1 cellular context compared by ENCODE assay signal in genomic region chr16:75566040-75566888, GRCh38.
TF ChIP-seq lines count a peak whose summit lies in the region.

Gene GABARAPL2 (plus strand): TSS chr16:75566379. CDS start chr16:75566487, 108 bp downstream.

TF ChIP-seq in HepG2, 621 proteins besides CTCF, POLR2A, EP300 and RAD21 (continued from another document and continues in another):
- TF ChIP-seq ZNF891 (CRISPR knock-in tag; IDR thresholded peaks at IDR 0.05) = peak; percentile 82
- peak; percentile 94 for TF ChIP-seq ZFX (CRISPR knock-in tag; IDR thresholded peaks at IDR 0.05; ENCODE audit: low read depth)
- TF ChIP-seq NR3C1 (CRISPR knock-in tag; IDR thresholded peaks at IDR 0.05) = no peak
- no peak for TF ChIP-seq KDM6A (CRISPR knock-in tag; IDR thresholded peaks at IDR 0.05; ENCODE audit: low read depth)
- no peak for TF ChIP-seq ZNF24 (IDR thresholded peaks at IDR 0.05)
- TF ChIP-seq FOXO1 (CRISPR knock-in tag; IDR thresholded peaks at IDR 0.05) = peak; percentile 46; the same call in 1 of the 2 replicates
- TF ChIP-seq ZBTB3 (CRISPR knock-in tag; IDR thresholded peaks at IDR 0.05; ENCODE audit: borderline replicate concordance, low read depth) = no peak; the same call in 1 of the 2 replicates
- TF ChIP-seq ZMAT5 (CRISPR knock-in tag; IDR thresholded peaks at IDR 0.05; ENCODE audit: borderline replicate concordance, low read depth) = no peak
- TF ChIP-seq ZNF781 (CRISPR knock-in tag; IDR thresholded peaks at IDR 0.05; ENCODE audit: borderline replicate concordance, not compliant biosample characterization) = peak; percentile 5
- no peak for TF ChIP-seq ZEB1 (IDR thresholded peaks at IDR 0.05; ENCODE audit: insufficient replicate concordance, low read depth)
- no peak for TF ChIP-seq GATA4 (IDR thresholded peaks at IDR 0.05; ENCODE audit: borderline replicate concordance, low read depth)
- TF ChIP-seq DPF2 (CRISPR knock-in tag; IDR thresholded peaks at IDR 0.05; ENCODE audit: borderline replicate concordance, low read depth) = no peak
- TF ChIP-seq SUZ12 (IDR thresholded peaks at IDR 0.05; ENCODE audit: low read depth, low read length) = no peak
- no peak for TF ChIP-seq KAT2B (IDR thresholded peaks at IDR 0.05; ENCODE audit: borderline replicate concordance, low read depth, low read length)
- peak; percentile 98 for TF ChIP-seq REPIN1 (CRISPR knock-in tag; IDR thresholded peaks at IDR 0.05; ENCODE audit: borderline replicate concordance, low read depth)
- TF ChIP-seq, protein P1, sequence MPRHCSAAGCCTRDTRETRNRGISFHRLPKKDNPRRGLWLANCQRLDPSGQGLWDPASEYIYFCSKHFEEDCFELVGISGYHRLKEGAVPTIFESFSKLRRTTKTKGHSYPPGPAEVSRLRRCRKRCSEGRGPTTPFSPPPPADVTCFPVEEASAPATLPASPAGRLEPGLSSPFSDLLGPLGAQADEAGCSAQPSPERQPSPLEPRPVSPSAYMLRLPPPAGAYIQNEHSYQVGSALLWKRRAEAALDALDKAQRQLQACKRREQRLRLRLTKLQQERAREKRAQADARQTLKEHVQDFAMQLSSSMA (CRISPR knock-in tag; IDR thresholded peaks at IDR 0.05) = no peak; the same call in 1 of the 2 replicates
- TF ChIP-seq PHF8 (CRISPR knock-in tag; IDR thresholded peaks at IDR 0.05) = peak; percentile 98
- TF ChIP-seq, protein P2, sequence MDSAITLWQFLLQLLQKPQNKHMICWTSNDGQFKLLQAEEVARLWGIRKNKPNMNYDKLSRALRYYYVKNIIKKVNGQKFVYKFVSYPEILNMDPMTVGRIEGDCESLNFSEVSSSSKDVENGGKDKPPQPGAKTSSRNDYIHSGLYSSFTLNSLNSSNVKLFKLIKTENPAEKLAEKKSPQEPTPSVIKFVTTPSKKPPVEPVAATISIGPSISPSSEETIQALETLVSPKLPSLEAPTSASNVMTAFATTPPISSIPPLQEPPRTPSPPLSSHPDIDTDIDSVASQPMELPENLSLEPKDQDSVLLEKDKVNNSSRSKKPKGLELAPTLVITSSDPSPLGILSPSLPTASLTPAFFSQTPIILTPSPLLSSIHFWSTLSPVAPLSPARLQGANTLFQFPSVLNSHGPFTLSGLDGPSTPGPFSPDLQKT (CRISPR knock-in tag; IDR thresholded peaks at IDR 0.05; ENCODE audit: borderline replicate concordance) = no peak
- TF ChIP-seq, protein P3, sequence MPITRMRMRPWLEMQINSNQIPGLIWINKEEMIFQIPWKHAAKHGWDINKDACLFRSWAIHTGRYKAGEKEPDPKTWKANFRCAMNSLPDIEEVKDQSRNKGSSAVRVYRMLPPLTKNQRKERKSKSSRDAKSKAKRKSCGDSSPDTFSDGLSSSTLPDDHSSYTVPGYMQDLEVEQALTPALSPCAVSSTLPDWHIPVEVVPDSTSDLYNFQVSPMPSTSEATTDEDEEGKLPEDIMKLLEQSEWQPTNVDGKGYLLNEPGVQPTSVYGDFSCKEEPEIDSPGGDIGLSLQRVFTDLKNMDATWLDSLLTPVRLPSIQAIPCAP (CRISPR knock-in tag; IDR thresholded peaks at IDR 0.05; ENCODE audit: low read depth) = no peak
- TF ChIP-seq DNMT3B (CRISPR knock-in tag; conservative IDR thresholded peaks at IDR 0.05) = no peak
- no peak for TF ChIP-seq RCOR2 (CRISPR knock-in tag; IDR thresholded peaks at IDR 0.05)
- no peak for TF ChIP-seq RERE (CRISPR knock-in tag; IDR thresholded peaks at IDR 0.05; ENCODE audit: low read depth)
- TF ChIP-seq ZNF274 (CRISPR knock-in tag; IDR thresholded peaks at IDR 0.05) = peak; percentile 81
- TF ChIP-seq ZNF572 (CRISPR knock-in tag; IDR thresholded peaks at IDR 0.05) = no peak
- TF ChIP-seq HNF4G (IDR thresholded peaks at IDR 0.05; ENCODE audit: borderline replicate concordance, low read depth, low read length) = no peak
- TF ChIP-seq HNF4G (CRISPR knock-in tag; IDR thresholded peaks at IDR 0.05; ENCODE audit: borderline replicate concordance, low read depth) = no peak
- TF ChIP-seq ZNF766 (CRISPR knock-in tag; IDR thresholded peaks at IDR 0.05; ENCODE audit: borderline replicate concordance) = peak; percentile 81
- TF ChIP-seq JDP2 (CRISPR knock-in tag; IDR thresholded peaks at IDR 0.05; ENCODE audit: borderline replicate concordance) = no peak
- no peak for TF ChIP-seq CC2D1A (CRISPR knock-in tag; IDR thresholded peaks at IDR 0.05)
- no peak for TF ChIP-seq TGIF2 (CRISPR knock-in tag; IDR thresholded peaks at IDR 0.05)
- TF ChIP-seq NFE2 (CRISPR knock-in tag; IDR thresholded peaks at IDR 0.05) = no peak
- TF ChIP-seq SRSF9 (IDR thresholded peaks at IDR 0.05; ENCODE audit: borderline replicate concordance, insufficient read depth, low read depth, low read length, poor library complexity, severe bottlenecking) = no peak
- no peak for TF ChIP-seq ZNF333 (CRISPR knock-in tag; IDR thresholded peaks at IDR 0.05; ENCODE audit: borderline replicate concordance)
- 0 out of 2 replicates have a peak, but pooled peaks have one; percentile 31 for TF ChIP-seq ZNF235 (CRISPR knock-in tag; IDR thresholded peaks at IDR 0.05; ENCODE audit: borderline replicate concordance)
- TF ChIP-seq ZBTB39 (CRISPR knock-in tag; IDR thresholded peaks at IDR 0.05) = peak; percentile 81; the same call in 1 of the 2 replicates
- no peak; the same call in none of the 2 replicates for TF ChIP-seq ARNT2 (CRISPR knock-in tag; IDR thresholded peaks at IDR 0.05; ENCODE audit: low read depth)
- peak; percentile 46 for TF ChIP-seq MED1 (CRISPR knock-in tag; IDR thresholded peaks at IDR 0.05)
- TF ChIP-seq XRCC5 (optimal IDR thresholded peaks at IDR 0.05; ENCODE audit: low read length) = peak; percentile 59
- TF ChIP-seq, protein P4, sequence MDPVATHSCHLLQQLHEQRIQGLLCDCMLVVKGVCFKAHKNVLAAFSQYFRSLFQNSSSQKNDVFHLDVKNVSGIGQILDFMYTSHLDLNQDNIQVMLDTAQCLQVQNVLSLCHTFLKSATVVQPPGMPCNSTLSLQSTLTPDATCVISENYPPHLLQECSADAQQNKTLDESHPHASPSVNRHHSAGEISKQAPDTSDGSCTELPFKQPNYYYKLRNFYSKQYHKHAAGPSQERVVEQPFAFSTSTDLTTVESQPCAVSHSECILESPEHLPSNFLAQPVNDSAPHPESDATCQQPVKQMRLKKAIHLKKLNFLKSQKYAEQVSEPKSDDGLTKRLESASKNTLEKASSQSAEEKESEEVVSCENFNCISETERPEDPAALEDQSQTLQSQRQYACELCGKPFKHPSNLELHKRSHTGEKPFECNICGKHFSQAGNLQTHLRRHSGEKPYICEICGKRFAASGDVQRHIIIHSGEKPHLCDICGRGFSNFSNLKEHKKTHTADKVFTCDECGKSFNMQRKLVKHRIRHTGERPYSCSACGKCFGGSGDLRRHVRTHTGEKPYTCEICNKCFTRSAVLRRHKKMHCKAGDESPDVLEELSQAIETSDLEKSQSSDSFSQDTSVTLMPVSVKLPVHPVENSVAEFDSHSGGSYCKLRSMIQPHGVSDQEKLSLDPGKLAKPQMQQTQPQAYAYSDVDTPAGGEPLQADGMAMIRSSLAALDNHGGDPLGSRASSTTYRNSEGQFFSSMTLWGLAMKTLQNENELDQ (CRISPR knock-in tag; IDR thresholded peaks at IDR 0.05; ENCODE audit: borderline replicate concordance) = no peak
- 0 out of 2 replicates have a peak, but pooled peaks have one; percentile 81 for TF ChIP-seq ZNF367 (CRISPR knock-in tag; IDR thresholded peaks at IDR 0.05; ENCODE audit: borderline replicate concordance)
- TF ChIP-seq SMC3 (IDR thresholded peaks at IDR 0.05; ENCODE audit: low read length) = no peak
- TF ChIP-seq, protein P5, sequence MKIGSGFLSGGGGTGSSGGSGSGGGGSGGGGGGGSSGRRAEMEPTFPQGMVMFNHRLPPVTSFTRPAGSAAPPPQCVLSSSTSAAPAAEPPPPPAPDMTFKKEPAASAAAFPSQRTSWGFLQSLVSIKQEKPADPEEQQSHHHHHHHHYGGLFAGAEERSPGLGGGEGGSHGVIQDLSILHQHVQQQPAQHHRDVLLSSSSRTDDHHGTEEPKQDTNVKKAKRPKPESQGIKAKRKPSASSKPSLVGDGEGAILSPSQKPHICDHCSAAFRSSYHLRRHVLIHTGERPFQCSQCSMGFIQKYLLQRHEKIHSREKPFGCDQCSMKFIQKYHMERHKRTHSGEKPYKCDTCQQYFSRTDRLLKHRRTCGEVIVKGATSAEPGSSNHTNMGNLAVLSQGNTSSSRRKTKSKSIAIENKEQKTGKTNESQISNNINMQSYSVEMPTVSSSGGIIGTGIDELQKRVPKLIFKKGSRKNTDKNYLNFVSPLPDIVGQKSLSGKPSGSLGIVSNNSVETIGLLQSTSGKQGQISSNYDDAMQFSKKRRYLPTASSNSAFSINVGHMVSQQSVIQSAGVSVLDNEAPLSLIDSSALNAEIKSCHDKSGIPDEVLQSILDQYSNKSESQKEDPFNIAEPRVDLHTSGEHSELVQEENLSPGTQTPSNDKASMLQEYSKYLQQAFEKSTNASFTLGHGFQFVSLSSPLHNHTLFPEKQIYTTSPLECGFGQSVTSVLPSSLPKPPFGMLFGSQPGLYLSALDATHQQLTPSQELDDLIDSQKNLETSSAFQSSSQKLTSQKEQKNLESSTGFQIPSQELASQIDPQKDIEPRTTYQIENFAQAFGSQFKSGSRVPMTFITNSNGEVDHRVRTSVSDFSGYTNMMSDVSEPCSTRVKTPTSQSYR (CRISPR knock-in tag; IDR thresholded peaks at IDR 0.05; ENCODE audit: borderline replicate concordance) = peak; percentile 93
- peak; percentile 24; the same call in 1 of the 2 replicates for TF ChIP-seq EED (CRISPR knock-in tag; IDR thresholded peaks at IDR 0.05)
- no peak for TF ChIP-seq ZNF7 (CRISPR knock-in tag; IDR thresholded peaks at IDR 0.05)
- peak; percentile 70 for TF ChIP-seq RBM39 (IDR thresholded peaks at IDR 0.05; ENCODE audit: low read depth, low read length, poor library complexity, severe bottlenecking)
- no peak for TF ChIP-seq TRIM22 (IDR thresholded peaks at IDR 0.05)
- TF ChIP-seq ZNF839 (CRISPR knock-in tag; IDR thresholded peaks at IDR 0.05; ENCODE audit: borderline replicate concordance) = no peak; the same call in 1 of the 2 replicates
- peak; percentile 84 for TF ChIP-seq KMT2A (CRISPR knock-in tag; IDR thresholded peaks at IDR 0.05)
